ENCODE assay signal across 1 cellular context in genomic region chr6:103783344-103783743, GRCh38.
TF ChIP-seq lines count a peak whose summit lies in the region.

No MANE protein-coding gene starts in this region.

TF ChIP-seq in HEK293T, 16 proteins besides CTCF, POLR2A, EP300 and RAD21 (continued from another document):
- TF ChIP-seq TARDBP (IDR thresholded peaks at IDR 0.05) (no peak), FOXA1 (IDR thresholded peaks at IDR 0.05) (no peak), CTBP1 (IDR thresholded peaks at IDR 0.05; ENCODE audit: borderline replicate concordance) (no peak), ELF4 (IDR thresholded peaks at IDR 0.05) (no peak)
